In genomic region chr1:36450919-36451305, GRCh38 we compare ENCODE assay signal across 8 cellular contexts. TPM values are rescaled to one million over a fixed set of nuclear protein-coding genes. Genes with fewer than 3 reads are reported as not detected.
DNase-seq lines count a peak whose midpoint lies in the region; ATAC-seq and TF ChIP-seq lines count a peak whose summit lies in the region.

No MANE protein-coding gene starts in this region.

- intact Hi-C loops in colonic mucosa (cut with DNase I) = no loop called here

- H3K36me3 ChIP-seq in colonic mucosa (no peaks in the 10 kb centered on the region), mucosa of rectum (ENCODE audit: control insufficient read depth in 2 of 2, insufficient read depth in 2 of 2, low read length in 2 of 2) (peaks cover 15 to 18% of the 10 kb centered on the region in 2 donors)

- H3K4me1 Mint-ChIP-seq in stimulated activated naive CD8-positive, alpha-beta T cell treated with anti-CD3 and anti-CD28 coated beads, Interleukin-15, Interleukin-2, amounts not matched to agents 100 ng/mL and 50 ng/mL, for 24 hours (ENCODE audit: low read depth) = peaks cover 18% of the 10 kb centered on the region

- peak overlapping the region; percentile 86 for H3K4me3 Mint-ChIP-seq in stimulated activated naive CD8-positive, alpha-beta T cell treated with anti-CD3 and anti-CD28 coated beads, Interleukin-15, Interleukin-2, amounts not matched to agents 100 ng/mL and 50 ng/mL, for 24 hours

- in situ Hi-C loops in G401 (cut with HindIII; ENCODE audit: low sequenced_read_pairs) = no loop called here

- H3K27me3 Mint-ChIP-seq in stimulated activated naive CD8-positive, alpha-beta T cell treated with anti-CD3 and anti-CD28 coated beads, Interleukin-15, Interleukin-2, amounts not matched to agents 100 ng/mL and 50 ng/mL, for 24 hours = no peaks in the 10 kb centered on the region

- no peaks in the 10 kb centered on the region for H3K4me1 ChIP-seq in colonic mucosa
- peaks cover 7 to 8% of the 10 kb centered on the region in 2 donors for H3K4me1 ChIP-seq in mucosa of rectum (ENCODE audit: control insufficient read depth in 2 of 2, insufficient read depth in 2 of 2, low read length in 2 of 2)

- peak overlapping the region; percentile 80 for H3K27ac Mint-ChIP-seq in stimulated activated naive CD8-positive, alpha-beta T cell treated with anti-CD3 and anti-CD28 coated beads, Interleukin-15, Interleukin-2, amounts not matched to agents 100 ng/mL and 50 ng/mL, for 24 hours

- peaks cover 17% of the 10 kb centered on the region for H3K36me3 Mint-ChIP-seq in stimulated activated naive CD8-positive, alpha-beta T cell treated with anti-CD3 and anti-CD28 coated beads, Interleukin-15, Interleukin-2, amounts not matched to agents 100 ng/mL and 50 ng/mL, for 24 hours (ENCODE audit: low read depth)

- no peaks in the 10 kb centered on the region for H3K9me3 ChIP-seq in colonic mucosa
- H3K9me3 ChIP-seq in mucosa of rectum (ENCODE audit: control insufficient read depth in 2 of 2, low read length in 2 of 2) = no peaks in the 10 kb centered on the region

- peak overlapping the region; percentile 94 for H3K27ac ChIP-seq in colonic mucosa
- peak overlapping the region; percentile 88 to 90 for H3K27ac ChIP-seq in mucosa of rectum (ENCODE audit: low read depth in 2 of 2, low read length in 2 of 2)

- no peak for ATAC-seq in stimulated activated naive CD8-positive, alpha-beta T cell treated with anti-CD3 and anti-CD28 coated beads, Interleukin-15, Interleukin-2, amounts not matched to agents 100 U/mL and 50 U/mL, for 24 hours

- no peaks in the 10 kb centered on the region for H3K27me3 ChIP-seq in colonic mucosa
- no peaks in the 10 kb centered on the region for H3K27me3 ChIP-seq in mucosa of rectum (ENCODE audit: control insufficient read depth in 2 of 2, insufficient read depth in 2 of 2, low read length in 2 of 2)

- H3K4me3 ChIP-seq in colonic mucosa (peak overlapping the region; percentile 65), mucosa of rectum (ENCODE audit: low read length in 2 of 2) (peak overlapping the region; percentile 87 to 92)

- peak overlapping the region; percentile 61 to 83 for H3K9ac ChIP-seq in colonic mucosa (ENCODE audit: low read depth in 2 of 2, low read length in 2 of 2)
- peak overlapping the region; percentile 89 to 92 for H3K9ac ChIP-seq in mucosa of rectum (ENCODE audit: low read depth in 1 of 2, low read length in 2 of 2)

- no peak for DNase-seq in stimulated activated naive CD8-positive, alpha-beta T cell treated with anti-CD3 and anti-CD28 coated beads, Interleukin-15, Interleukin-2, amounts not matched to agents 100 U/mL and 50 U/mL, for 24 hours
- no peak for DNase-seq in colonic mucosa
- DNase-seq in COR-L47 (lab: John Stamatoyannopoulos, UW) = no peak
- no peak for DNase-seq in G401 (ENCODE audit: low spot score)
- no peak for DNase-seq in NCI-H69 (lab: John Stamatoyannopoulos, UW)
- DNase-seq in retina = no peak

- H3K9me3 Mint-ChIP-seq in stimulated activated naive CD8-positive, alpha-beta T cell treated with anti-CD3 and anti-CD28 coated beads, Interleukin-15, Interleukin-2, amounts not matched to agents 100 ng/mL and 50 ng/mL, for 24 hours = no peaks in the 10 kb centered on the region

- TF ChIP-seq CTCF in colonic mucosa (IDR thresholded peaks at IDR 0.05) = no peak

RNA-seq across cellular contexts. Expression of gene OSCP1, which starts 0.7 kb away (rescaled TPM):
- 1 to 10 TPM; 2.8 to 3.7 TPM for total RNA-seq in colonic mucosa
- total RNA-seq in G401 (2014; rRNA removed; shearing (Covaris generic)) = 16.2 and 27.3 TPM in 2 replicates

RNA-seq across cellular contexts. Expression of gene MRPS15, which starts 13.3 kb away (rescaled TPM):
- 100 to 1,000 TPM in 1 of 2 donors, 10 to 100 TPM in 1; 57.9 to 106 TPM for total RNA-seq in colonic mucosa
- total RNA-seq in G401 (2014; rRNA removed; shearing (Covaris generic)) = 120 and 145 TPM in 2 replicates

RNA-seq across cellular contexts. Expression of gene CSF3R, which starts 31.8 kb away (rescaled TPM):
- total RNA-seq in colonic mucosa = 1 to 10 TPM; 1.1 to 3.8 TPM
- not detected in 2 replicates for total RNA-seq in G401 (2014; rRNA removed; shearing (Covaris generic))

RNA-seq across cellular contexts. Expression of gene LSM10, which starts 53.2 kb away (rescaled TPM):
- total RNA-seq in colonic mucosa = 10 to 100 TPM; 22.4 to 30.3 TPM
- 37.5 and 57.9 TPM in 2 replicates for total RNA-seq in G401 (2014; rRNA removed; shearing (Covaris generic))
